Comparison of ENCODE assay signal across 1 cellular context in the genomic region with DNA sequence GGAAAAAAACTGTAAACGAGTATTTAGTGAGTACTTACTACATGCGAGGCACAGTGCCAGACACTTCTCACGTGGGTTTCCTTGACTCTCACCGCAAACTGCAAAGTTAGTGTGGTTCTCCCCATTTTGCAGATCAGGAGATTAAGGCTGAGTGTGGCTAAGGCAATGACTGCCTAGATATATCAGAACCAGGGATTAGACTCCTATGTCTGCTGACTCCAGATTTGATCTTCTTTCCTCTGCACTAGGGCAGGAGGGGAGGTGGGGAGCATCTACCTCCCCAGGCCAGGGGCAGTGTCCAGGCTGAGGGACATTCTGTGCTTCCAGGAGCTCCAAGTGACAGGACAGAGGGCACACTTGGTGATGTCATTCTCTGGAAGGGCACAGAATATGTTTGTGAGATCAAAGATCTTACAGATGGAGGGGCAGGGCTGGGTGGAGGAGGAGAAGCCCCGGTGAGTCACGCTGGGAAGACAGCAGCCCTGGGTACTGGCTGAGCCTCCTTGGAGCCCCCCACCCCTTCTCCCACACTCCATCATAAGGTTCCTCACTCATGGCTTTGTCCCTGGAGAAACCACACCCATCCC.
TF ChIP-seq lines count a peak whose summit lies in the region.

No MANE protein-coding gene starts in this region.

TF ChIP-seq in HepG2, 621 proteins besides CTCF, POLR2A, EP300 and RAD21 (continued from another document and continues in another):
- TF ChIP-seq ARHGAP35 (CRISPR knock-in tag; IDR thresholded peaks at IDR 0.05; ENCODE audit: borderline replicate concordance) (no peak), ZMYM3 (CRISPR knock-in tag; IDR thresholded peaks at IDR 0.05) (peak; percentile 99), RNF2 (conservative IDR thresholded peaks at IDR 0.05; ENCODE audit: low read depth) (no peak), ZNF775 (CRISPR knock-in tag; IDR thresholded peaks at IDR 0.05; ENCODE audit: borderline replicate concordance) (peak; percentile 54; the same call in 1 of the 2 replicates), TCF12 (IDR thresholded peaks at IDR 0.05) (no peak), TCF12 (CRISPR knock-in tag; IDR thresholded peaks at IDR 0.05) (no peak), ZNF382 (CRISPR knock-in tag; IDR thresholded peaks at IDR 0.05; ENCODE audit: borderline replicate concordance) (no peak), ZNF343 (CRISPR knock-in tag; IDR thresholded peaks at IDR 0.05) (no peak), ZNF598 (CRISPR knock-in tag; IDR thresholded peaks at IDR 0.05; ENCODE audit: borderline replicate concordance) (no peak), GATAD1 (CRISPR knock-in tag; IDR thresholded peaks at IDR 0.05) (no peak), ZKSCAN1 (IDR thresholded peaks at IDR 0.05; ENCODE audit: low read length) (no peak; the same call in 1 of the 2 replicates), ZNF83 (CRISPR knock-in tag; IDR thresholded peaks at IDR 0.05; ENCODE audit: borderline replicate concordance) (no peak), RFX5 (IDR thresholded peaks at IDR 0.05; ENCODE audit: low read depth, low read length) (no peak), SMAD9 (CRISPR knock-in tag; IDR thresholded peaks at IDR 0.05) (no peak), RBFOX2 (IDR thresholded peaks at IDR 0.05; ENCODE audit: low read depth, low read length) (no peak), ISL2 (CRISPR knock-in tag; IDR thresholded peaks at IDR 0.05) (no peak), ZNF678 (CRISPR knock-in tag; IDR thresholded peaks at IDR 0.05) (no peak), ZNF737 (CRISPR knock-in tag; IDR thresholded peaks at IDR 0.05; ENCODE audit: borderline replicate concordance) (no peak), ZNF878 (CRISPR knock-in tag; IDR thresholded peaks at IDR 0.05) (no peak), NCOA2 (CRISPR knock-in tag; IDR thresholded peaks at IDR 0.05) (no peak), ZNF33A (CRISPR knock-in tag; IDR thresholded peaks at IDR 0.05; ENCODE audit: borderline replicate concordance) (no peak), PHF8 (CRISPR knock-in tag; IDR thresholded peaks at IDR 0.05) (no peak), HNRNPL (IDR thresholded peaks at IDR 0.05; ENCODE audit: low read depth, low read length) (no peak), ZNF75D (CRISPR knock-in tag; IDR thresholded peaks at IDR 0.05; ENCODE audit: borderline replicate concordance) (no peak), ZBTB42 (CRISPR knock-in tag; IDR thresholded peaks at IDR 0.05) (no peak), ZFP37 (CRISPR knock-in tag; IDR thresholded peaks at IDR 0.05; ENCODE audit: borderline replicate concordance) (no peak), CCDC6 (CRISPR knock-in tag; IDR thresholded peaks at IDR 0.05) (no peak), FOXK2 (IDR thresholded peaks at IDR 0.05) (no peak), KMT2A (CRISPR knock-in tag; IDR thresholded peaks at IDR 0.05) (no peak), TSC22D2 (CRISPR knock-in tag; IDR thresholded peaks at IDR 0.05; ENCODE audit: borderline replicate concordance) (no peak), ZNF263 (CRISPR knock-in tag; IDR thresholded peaks at IDR 0.05) (no peak), TP53 (CRISPR knock-in tag; conservative IDR thresholded peaks at IDR 0.05) (no peak), ZMYM2 (CRISPR knock-in tag; IDR thresholded peaks at IDR 0.05) (peak; percentile 79; the same call in 1 of the 2 replicates), SMAD3 (CRISPR knock-in tag; IDR thresholded peaks at IDR 0.05) (no peak; the same call in 1 of the 2 replicates), ZBTB21 (CRISPR knock-in tag; IDR thresholded peaks at IDR 0.05) (no peak)
- TF ChIP-seq, protein P1, sequence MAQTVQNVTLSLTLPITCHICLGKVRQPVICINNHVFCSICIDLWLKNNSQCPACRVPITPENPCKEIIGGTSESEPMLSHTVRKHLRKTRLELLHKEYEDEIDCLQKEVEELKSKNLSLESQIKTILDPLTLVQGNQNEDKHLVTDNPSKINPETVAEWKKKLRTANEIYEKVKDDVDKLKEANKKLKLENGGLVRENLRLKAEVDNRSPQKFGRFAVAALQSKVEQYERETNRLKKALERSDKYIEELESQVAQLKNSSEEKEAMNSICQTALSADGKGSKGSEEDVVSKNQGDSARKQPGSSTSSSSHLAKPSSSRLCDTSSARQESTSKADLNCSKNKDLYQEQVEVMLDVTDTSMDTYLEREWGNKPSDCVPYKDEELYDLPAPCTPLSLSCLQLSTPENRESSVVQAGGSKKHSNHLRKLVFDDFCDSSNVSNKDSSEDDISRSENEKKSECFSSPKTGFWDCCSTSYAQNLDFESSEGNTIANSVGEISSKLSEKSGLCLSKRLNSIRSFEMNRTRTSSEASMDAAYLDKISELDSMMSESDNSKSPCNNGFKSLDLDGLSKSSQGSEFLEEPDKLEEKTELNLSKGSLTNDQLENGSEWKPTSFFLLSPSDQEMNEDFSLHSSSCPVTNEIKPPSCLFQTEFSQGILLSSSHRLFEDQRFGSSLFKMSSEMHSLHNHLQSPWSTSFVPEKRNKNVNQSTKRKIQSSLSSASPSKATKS (CRISPR knock-in tag; IDR thresholded peaks at IDR 0.05): no peak
- TF ChIP-seq, protein P2, sequence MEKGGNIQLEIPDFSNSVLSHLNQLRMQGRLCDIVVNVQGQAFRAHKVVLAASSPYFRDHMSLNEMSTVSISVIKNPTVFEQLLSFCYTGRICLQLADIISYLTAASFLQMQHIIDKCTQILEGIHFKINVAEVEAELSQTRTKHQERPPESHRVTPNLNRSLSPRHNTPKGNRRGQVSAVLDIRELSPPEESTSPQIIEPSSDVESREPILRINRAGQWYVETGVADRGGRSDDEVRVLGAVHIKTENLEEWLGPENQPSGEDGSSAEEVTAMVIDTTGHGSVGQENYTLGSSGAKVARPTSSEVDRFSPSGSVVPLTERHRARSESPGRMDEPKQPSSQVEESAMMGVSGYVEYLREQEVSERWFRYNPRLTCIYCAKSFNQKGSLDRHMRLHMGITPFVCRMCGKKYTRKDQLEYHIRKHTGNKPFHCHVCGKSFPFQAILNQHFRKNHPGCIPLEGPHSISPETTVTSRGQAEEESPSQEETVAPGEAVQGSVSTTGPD (CRISPR knock-in tag; IDR thresholded peaks at IDR 0.05): no peak
- TF ChIP-seq, protein P3, sequence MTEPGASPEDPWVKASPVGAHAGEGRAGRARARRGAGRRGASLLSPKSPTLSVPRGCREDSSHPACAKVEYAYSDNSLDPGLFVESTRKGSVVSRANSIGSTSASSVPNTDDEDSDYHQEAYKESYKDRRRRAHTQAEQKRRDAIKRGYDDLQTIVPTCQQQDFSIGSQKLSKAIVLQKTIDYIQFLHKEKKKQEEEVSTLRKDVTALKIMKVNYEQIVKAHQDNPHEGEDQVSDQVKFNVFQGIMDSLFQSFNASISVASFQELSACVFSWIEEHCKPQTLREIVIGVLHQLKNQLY (CRISPR knock-in tag; IDR thresholded peaks at IDR 0.05): no peak
- TF ChIP-seq, protein P4, sequence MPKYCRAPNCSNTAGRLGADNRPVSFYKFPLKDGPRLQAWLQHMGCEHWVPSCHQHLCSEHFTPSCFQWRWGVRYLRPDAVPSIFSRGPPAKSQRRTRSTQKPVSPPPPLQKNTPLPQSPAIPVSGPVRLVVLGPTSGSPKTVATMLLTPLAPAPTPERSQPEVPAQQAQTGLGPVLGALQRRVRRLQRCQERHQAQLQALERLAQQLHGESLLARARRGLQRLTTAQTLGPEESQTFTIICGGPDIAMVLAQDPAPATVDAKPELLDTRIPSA (CRISPR knock-in tag; IDR thresholded peaks at IDR 0.05; ENCODE audit: borderline replicate concordance): no peak
- TF ChIP-seq, protein P5, sequence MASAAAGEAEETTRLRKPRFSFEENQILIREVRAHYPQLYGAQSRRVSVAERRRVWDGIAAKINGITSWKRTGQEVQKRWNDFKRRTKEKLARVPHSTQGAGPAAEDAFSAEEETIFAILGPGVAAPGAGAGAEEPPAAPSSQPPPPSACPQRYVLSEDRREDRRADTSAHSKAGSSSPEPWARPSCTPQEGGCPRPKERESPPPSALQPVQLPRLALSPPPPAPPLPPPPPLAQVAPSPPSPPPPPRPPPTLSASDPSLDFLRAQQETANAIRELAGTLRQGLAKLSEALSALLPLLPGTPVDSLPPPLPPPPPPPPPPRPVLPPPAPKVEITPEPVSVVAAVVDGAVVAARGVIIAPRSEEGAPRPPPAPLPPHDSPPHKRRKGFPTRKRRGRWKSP (CRISPR knock-in tag; IDR thresholded peaks at IDR 0.05): no peak; the same call in 1 of the 2 replicates
- TF ChIP-seq, protein P6, sequence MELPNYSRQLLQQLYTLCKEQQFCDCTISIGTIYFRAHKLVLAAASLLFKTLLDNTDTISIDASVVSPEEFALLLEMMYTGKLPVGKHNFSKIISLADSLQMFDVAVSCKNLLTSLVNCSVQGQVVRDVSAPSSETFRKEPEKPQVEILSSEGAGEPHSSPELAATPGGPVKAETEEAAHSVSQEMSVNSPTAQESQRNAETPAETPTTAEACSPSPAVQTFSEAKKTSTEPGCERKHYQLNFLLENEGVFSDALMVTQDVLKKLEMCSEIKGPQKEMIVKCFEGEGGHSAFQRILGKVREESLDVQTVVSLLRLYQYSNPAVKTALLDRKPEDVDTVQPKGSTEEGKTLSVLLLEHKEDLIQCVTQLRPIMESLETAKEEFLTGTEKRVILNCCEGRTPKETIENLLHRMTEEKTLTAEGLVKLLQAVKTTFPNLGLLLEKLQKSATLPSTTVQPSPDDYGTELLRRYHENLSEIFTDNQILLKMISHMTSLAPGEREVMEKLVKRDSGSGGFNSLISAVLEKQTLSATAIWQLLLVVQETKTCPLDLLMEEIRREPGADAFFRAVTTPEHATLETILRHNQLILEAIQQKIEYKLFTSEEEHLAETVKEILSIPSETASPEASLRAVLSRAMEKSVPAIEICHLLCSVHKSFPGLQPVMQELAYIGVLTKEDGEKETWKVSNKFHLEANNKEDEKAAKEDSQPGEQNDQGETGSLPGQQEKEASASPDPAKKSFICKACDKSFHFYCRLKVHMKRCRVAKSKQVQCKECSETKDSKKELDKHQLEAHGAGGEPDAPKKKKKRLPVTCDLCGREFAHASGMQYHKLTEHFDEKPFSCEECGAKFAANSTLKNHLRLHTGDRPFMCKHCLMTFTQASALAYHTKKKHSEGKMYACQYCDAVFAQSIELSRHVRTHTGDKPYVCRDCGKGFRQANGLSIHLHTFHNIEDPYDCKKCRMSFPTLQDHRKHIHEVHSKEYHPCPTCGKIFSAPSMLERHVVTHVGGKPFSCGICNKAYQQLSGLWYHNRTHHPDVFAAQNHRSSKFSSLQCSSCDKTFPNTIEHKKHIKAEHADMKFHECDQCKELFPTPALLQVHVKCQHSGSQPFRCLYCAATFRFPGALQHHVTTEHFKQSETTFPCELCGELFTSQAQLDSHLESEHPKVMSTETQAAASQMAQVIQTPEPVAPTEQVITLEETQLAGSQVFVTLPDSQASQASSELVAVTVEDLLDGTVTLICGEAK (IDR thresholded peaks at IDR 0.05): no peak
- TF ChIP-seq, protein P6 (CRISPR knock-in tag; IDR thresholded peaks at IDR 0.05): peak; percentile 21; the same call in 1 of the 2 replicates
- TF ChIP-seq, protein P7, sequence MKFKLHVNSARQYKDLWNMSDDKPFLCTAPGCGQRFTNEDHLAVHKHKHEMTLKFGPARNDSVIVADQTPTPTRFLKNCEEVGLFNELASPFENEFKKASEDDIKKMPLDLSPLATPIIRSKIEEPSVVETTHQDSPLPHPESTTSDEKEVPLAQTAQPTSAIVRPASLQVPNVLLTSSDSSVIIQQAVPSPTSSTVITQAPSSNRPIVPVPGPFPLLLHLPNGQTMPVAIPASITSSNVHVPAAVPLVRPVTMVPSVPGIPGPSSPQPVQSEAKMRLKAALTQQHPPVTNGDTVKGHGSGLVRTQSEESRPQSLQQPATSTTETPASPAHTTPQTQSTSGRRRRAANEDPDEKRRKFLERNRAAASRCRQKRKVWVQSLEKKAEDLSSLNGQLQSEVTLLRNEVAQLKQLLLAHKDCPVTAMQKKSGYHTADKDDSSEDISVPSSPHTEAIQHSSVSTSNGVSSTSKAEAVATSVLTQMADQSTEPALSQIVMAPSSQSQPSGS (CRISPR knock-in tag; IDR thresholded peaks at IDR 0.05): peak; percentile 45; the same call in 1 of the 2 replicates
- TF ChIP-seq, protein P8, sequence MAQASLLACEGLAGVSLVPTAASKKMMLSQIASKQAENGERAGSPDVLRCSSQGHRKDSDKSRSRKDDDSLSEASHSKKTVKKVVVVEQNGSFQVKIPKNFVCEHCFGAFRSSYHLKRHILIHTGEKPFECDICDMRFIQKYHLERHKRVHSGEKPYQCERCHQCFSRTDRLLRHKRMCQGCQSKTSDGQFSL (CRISPR knock-in tag; IDR thresholded peaks at IDR 0.05): no peak
- TF ChIP-seq, protein P9, sequence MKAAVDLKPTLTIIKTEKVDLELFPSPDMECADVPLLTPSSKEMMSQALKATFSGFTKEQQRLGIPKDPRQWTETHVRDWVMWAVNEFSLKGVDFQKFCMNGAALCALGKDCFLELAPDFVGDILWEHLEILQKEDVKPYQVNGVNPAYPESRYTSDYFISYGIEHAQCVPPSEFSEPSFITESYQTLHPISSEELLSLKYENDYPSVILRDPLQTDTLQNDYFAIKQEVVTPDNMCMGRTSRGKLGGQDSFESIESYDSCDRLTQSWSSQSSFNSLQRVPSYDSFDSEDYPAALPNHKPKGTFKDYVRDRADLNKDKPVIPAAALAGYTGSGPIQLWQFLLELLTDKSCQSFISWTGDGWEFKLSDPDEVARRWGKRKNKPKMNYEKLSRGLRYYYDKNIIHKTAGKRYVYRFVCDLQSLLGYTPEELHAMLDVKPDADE (CRISPR knock-in tag; IDR thresholded peaks at IDR 0.05): no peak
- TF ChIP-seq, protein P10, sequence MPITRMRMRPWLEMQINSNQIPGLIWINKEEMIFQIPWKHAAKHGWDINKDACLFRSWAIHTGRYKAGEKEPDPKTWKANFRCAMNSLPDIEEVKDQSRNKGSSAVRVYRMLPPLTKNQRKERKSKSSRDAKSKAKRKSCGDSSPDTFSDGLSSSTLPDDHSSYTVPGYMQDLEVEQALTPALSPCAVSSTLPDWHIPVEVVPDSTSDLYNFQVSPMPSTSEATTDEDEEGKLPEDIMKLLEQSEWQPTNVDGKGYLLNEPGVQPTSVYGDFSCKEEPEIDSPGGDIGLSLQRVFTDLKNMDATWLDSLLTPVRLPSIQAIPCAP (CRISPR knock-in tag; IDR thresholded peaks at IDR 0.05; ENCODE audit: low read depth): no peak
